10 cellular contexts compared by ENCODE assay signal in genomic region chr3:132788299-132788698, GRCh38.
DNase-seq lines count a peak whose midpoint lies in the region; ATAC-seq, FAIRE-seq and TF ChIP-seq lines count a peak whose summit lies in the region.
"Had no signal": no experiment of that assay in that cellular context is flagged by ENCODE, and none has a peak within 500 bp of the region (broad histone marks: within the 10 kb centered on the region; RNA-seq: fewer than 3 reads in every experiment).

No MANE protein-coding gene starts in this region.

- TF ChIP-seq CTCF in bronchial epithelial cell (IDR thresholded peaks at IDR 0.05; ENCODE audit: insufficient read depth, low read length, severe bottlenecking) (no peak), vagina (IDR thresholded peaks at IDR 0.05) (no peak)

- no peaks in the 10 kb centered on the region for H3K36me3 ChIP-seq in bronchial epithelial cell (ENCODE audit: control insufficient read depth, insufficient read depth, low read length)
- H3K36me3 ChIP-seq in vagina, result no peaks in the 10 kb centered on the region
- no peaks in the 10 kb centered on the region for H3K36me3 ChIP-seq in small intestine (ENCODE audit: control insufficient read depth in 2 of 2, insufficient read depth in 2 of 2, low read length in 2 of 2)

- DNase-seq in Right ventricle myocardium inferior (ENCODE audit: missing footprints) (no peak), cardiac septum (ENCODE audit: low spot score) (no peak), bronchial epithelial cell (ENCODE audit: low read depth) (peak; percentile 53), left lobe of liver (ENCODE audit: low spot score) (no peak), vagina (ENCODE audit: extremely low spot score in 2 of 2) (no peak), small intestine (no peak)
- DNase-seq: glutamatergic neuron had no signal

- H3K27me3 ChIP-seq in bronchial epithelial cell (ENCODE audit: control insufficient read depth, insufficient read depth, low read length) (no peaks in the 10 kb centered on the region), vagina (no peaks in the 10 kb centered on the region), small intestine (ENCODE audit: control insufficient read depth in 2 of 2, insufficient read depth in 2 of 2, low read length in 2 of 2) (no peaks in the 10 kb centered on the region)

- no peak for FAIRE-seq in bronchial epithelial cell (lab: Jason Lieb, UNC)
- FAIRE-seq in small intestine (lab: Jason Lieb, UNC), result no peak

- no peak overlapping the region for H3K4me3 ChIP-seq in bronchial epithelial cell (ENCODE audit: low read depth, low read length)
- no peak overlapping the region for H3K4me3 ChIP-seq in vagina
- no peak overlapping the region for H3K4me3 ChIP-seq in small intestine (ENCODE audit: low read depth in 1 of 2, low read length in 2 of 2)

- H3K4me1 ChIP-seq in vagina (peaks cover 28% of the 10 kb centered on the region), small intestine (ENCODE audit: control insufficient read depth in 2 of 2, insufficient read depth in 1 of 2, low read depth in 1 of 2, low read length in 1 of 2) (no peaks in the 10 kb centered on the region)

- ATAC-seq in Right ventricle myocardium inferior (peak; percentile 81), left lobe of liver (peak; percentile 67), GM18870 (IDR thresholded peaks at IDR 0.05; ENCODE audit: unreplicated experiment) (no peak), GM19397 (IDR thresholded peaks at IDR 0.05; ENCODE audit: unreplicated experiment) (no peak)

- intact Hi-C loops in Right ventricle myocardium inferior (cut with DNase I) (no loop called here), cardiac septum (cut with DNase I) (no loop called here), vagina (cut with DNase I) (no loop called here)

- H3K9me3 ChIP-seq in vagina, result no peaks in the 10 kb centered on the region
- no peaks in the 10 kb centered on the region for H3K9me3 ChIP-seq in small intestine (ENCODE audit: control insufficient read depth, low read depth)

- TF ChIP-seq POLR2A in vagina (IDR thresholded peaks at IDR 0.05), result no peak

- H3K27ac ChIP-seq in vagina (peak overlapping the region; percentile 44), small intestine (ENCODE audit: low read depth in 1 of 2, low read length in 1 of 2) (no peak overlapping the region)
- H3K27ac ChIP-seq: C4-2B had no signal

Comparison
In these comparisons a context has a peak if more than half of its experiments do, and no peak if none do; other contexts are left out.
1. ATAC-seq: peak in Right ventricle myocardium inferior (single experiment) and left lobe of liver (single experiment); none in GM18870 (single experiment) and GM19397 (single experiment).